10 cellular contexts compared by ENCODE assay signal in the genomic region with DNA sequence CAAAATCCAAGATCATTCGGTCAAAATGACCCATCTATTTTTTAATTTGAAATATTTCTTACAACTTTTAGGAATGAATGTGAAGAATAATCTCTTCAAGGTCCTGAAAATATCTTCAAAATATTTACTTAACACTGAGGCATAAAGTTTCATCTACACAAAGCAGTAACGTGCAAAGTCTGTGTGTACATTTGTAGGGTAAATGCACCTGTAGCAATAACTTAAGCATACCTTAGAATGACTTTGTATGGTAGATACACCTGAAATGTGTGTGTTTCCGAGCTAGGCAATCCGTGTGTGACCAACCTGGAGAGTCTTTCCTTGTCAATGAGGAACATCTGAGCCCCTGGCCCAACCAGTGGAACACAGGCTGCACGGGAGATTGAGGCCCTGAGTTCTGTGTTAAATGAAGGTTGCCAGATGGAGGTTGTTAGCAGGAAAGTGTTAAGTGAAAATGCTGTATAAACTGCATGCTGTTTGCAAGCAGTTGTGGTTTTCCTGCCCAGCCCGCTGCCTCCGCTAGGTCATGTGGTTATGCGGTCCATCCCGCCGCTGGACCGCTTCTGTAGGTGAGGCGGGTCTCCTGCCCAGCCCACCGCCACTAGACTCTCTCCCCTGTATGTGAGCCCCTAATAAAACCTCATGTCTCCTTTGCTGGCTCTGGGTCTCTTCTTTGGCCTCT. TPM values are rescaled to one million over a fixed set of nuclear protein-coding genes. Genes with fewer than 3 reads are reported as not detected.
DNase-seq lines count a peak whose midpoint lies in the region; ATAC-seq and TF ChIP-seq lines count a peak whose summit lies in the region.
"Had no signal": no experiment of that assay in that cellular context is flagged by ENCODE, and none has a peak within 500 bp of the region (broad histone marks: within the 10 kb centered on the region; RNA-seq: fewer than 3 reads in every experiment).

No MANE protein-coding gene starts in this region.

- H3K4me2 ChIP-seq in osteoblast (ENCODE audit: insufficient read depth, low read length), result no peak overlapping the region

- peak overlapping the region; percentile 15 for H3K4me3 Mint-ChIP-seq in activated T-helper 2 cell treated with anti-CD3 and anti-CD28 coated beads, Interferon-gamma antibody, Interleukin-2, Interleukin-4, amounts not matched to agents 10 μg/mL and 5 μg/mL and 100 μg/mL, durations not matched to agents 14 hours and 24 hours and 36 hours (ENCODE audit: low read depth)

- no peaks in the 10 kb centered on the region for H3K36me3 ChIP-seq in osteoblast (ENCODE audit: insufficient read depth, low read length)
- no peaks in the 10 kb centered on the region for H3K36me3 ChIP-seq in breast epithelium
- H3K36me3 ChIP-seq: heart right ventricle had no signal

- DNase-seq in KBM-7 (peak; percentile 60), osteoblast (ENCODE audit: insufficient read length, low spot score, missing footprints) (no peak), breast epithelium (ENCODE audit: low spot score in 2 of 2) (no peak), NCI-H510A (lab: John Stamatoyannopoulos, UW) (no peak), NCI-H1694 (lab: John Stamatoyannopoulos, UW) (no peak), NCI-H187 (lab: John Stamatoyannopoulos, UW) (no peak)
- DNase-seq in activated T-helper 2 cell treated with anti-CD3 and anti-CD28 coated beads, Interferon-gamma antibody, Interleukin-2, Interleukin-4, amounts not matched to agents 10 μg/mL and 5 μg/mL and 100 μg/mL, durations not matched to agents 14 hours and 24 hours and 36 hours (ENCODE audit: low spot score), result peak; percentile 40
- DNase-seq: heart right ventricle, NCI-H1417 treated with DMSO at 0.1 percent for 48 hours had no signal

- H3K4me1 ChIP-seq in osteoblast (ENCODE audit: insufficient read depth, low read length), result peaks cover 12% of the 10 kb centered on the region
- no peaks in the 10 kb centered on the region for H3K4me1 ChIP-seq in breast epithelium

- peak overlapping the region; percentile 23 for H2AFZ ChIP-seq in osteoblast (ENCODE audit: low read length)

- no peaks in the 10 kb centered on the region for H4K20me1 ChIP-seq in osteoblast (ENCODE audit: insufficient read depth, low read length)

- in situ Hi-C loops in KBM-7 (cut with MboI; ENCODE audit: low pct_unique_long_range_greater_than_20kb, low sequenced_read_pairs), result loop anchor here (25.0 kb wide), 1 partner anchor 106 kb away; no protein-coding TSS in a partner anchor

- no peaks in the 10 kb centered on the region for H3K9me3 ChIP-seq in osteoblast (ENCODE audit: low read depth, low read length)
- H3K9me3 ChIP-seq in breast epithelium, result no peaks in the 10 kb centered on the region
- H3K9me3 ChIP-seq: heart right ventricle had no signal

- no peaks in the 10 kb centered on the region for H3K27me3 ChIP-seq in osteoblast (ENCODE audit: insufficient read depth, low read length)
- H3K27me3 ChIP-seq in breast epithelium, result no peaks in the 10 kb centered on the region
- H3K27me3 ChIP-seq: heart right ventricle had no signal

- TF ChIP-seq POLR2A in breast epithelium (IDR thresholded peaks at IDR 0.05), result no peak

- H3K27ac ChIP-seq in osteoblast (ENCODE audit: low read depth, low read length) (no peak overlapping the region), breast epithelium (no peak overlapping the region)

- intact Hi-C loops in activated T-helper 2 cell treated with anti-CD3 and anti-CD28 coated beads, Interferon-gamma antibody, Interleukin-2, Interleukin-4, amounts not matched to agents 10 μg/mL and 5 μg/mL and 100 μg/mL, durations not matched to agents 14 hours and 24 hours and 36 hours (cut with micrococcal nuclease), result loop anchor here (2.0 to 10.0 kb wide), 4 partner anchors 17 to 439 kb away; a partner anchor contains a TSS
- intact Hi-C loops in breast epithelium (cut with DNase I; ENCODE audit: low total_unique reads), result no loop called here

- no peaks in the 10 kb centered on the region for H3K9me3 Mint-ChIP-seq in activated T-helper 2 cell treated with anti-CD3 and anti-CD28 coated beads, Interferon-gamma antibody, Interleukin-2, Interleukin-4, amounts not matched to agents 10 μg/mL and 5 μg/mL and 100 μg/mL, durations not matched to agents 14 hours and 24 hours and 36 hours

- no peak overlapping the region for H3K4me3 ChIP-seq in osteoblast (ENCODE audit: insufficient read depth, low read length)
- no peak overlapping the region for H3K4me3 ChIP-seq in breast epithelium

- ATAC-seq in GM18511 (IDR thresholded peaks at IDR 0.05; ENCODE audit: unreplicated experiment), result peak; percentile 55

- H3K27ac Mint-ChIP-seq in activated T-helper 2 cell treated with anti-CD3 and anti-CD28 coated beads, Interferon-gamma antibody, Interleukin-2, Interleukin-4, amounts not matched to agents 10 μg/mL and 5 μg/mL and 100 μg/mL, durations not matched to agents 14 hours and 24 hours and 36 hours, result peak overlapping the region; percentile 64

- no peaks in the 10 kb centered on the region for H3K27me3 Mint-ChIP-seq in activated T-helper 2 cell treated with anti-CD3 and anti-CD28 coated beads, Interferon-gamma antibody, Interleukin-2, Interleukin-4, amounts not matched to agents 10 μg/mL and 5 μg/mL and 100 μg/mL, durations not matched to agents 14 hours and 24 hours and 36 hours (ENCODE audit: low read depth)

- H3K36me3 Mint-ChIP-seq in activated T-helper 2 cell treated with anti-CD3 and anti-CD28 coated beads, Interferon-gamma antibody, Interleukin-2, Interleukin-4, amounts not matched to agents 10 μg/mL and 5 μg/mL and 100 μg/mL, durations not matched to agents 14 hours and 24 hours and 36 hours (ENCODE audit: low read depth), result no peaks in the 10 kb centered on the region

- TF ChIP-seq CTCF in osteoblast (IDR thresholded peaks at IDR 0.05; ENCODE audit: extremely low read depth, low read depth, low read length) (no peak), breast epithelium (IDR thresholded peaks at IDR 0.05) (no peak)

- H3K79me2 ChIP-seq in osteoblast (ENCODE audit: insufficient read depth, low read length), result no peaks in the 10 kb centered on the region

- peaks cover 39% of the 10 kb centered on the region for H3K4me1 Mint-ChIP-seq in activated T-helper 2 cell treated with anti-CD3 and anti-CD28 coated beads, Interferon-gamma antibody, Interleukin-2, Interleukin-4, amounts not matched to agents 10 μg/mL and 5 μg/mL and 100 μg/mL, durations not matched to agents 14 hours and 24 hours and 36 hours (ENCODE audit: low read depth)

RNA-seq across cellular contexts. Expression of a gene that starts 7.6 kb away (rescaled TPM):
- 41.5 and 43.5 TPM in 2 replicates for total RNA-seq in activated T-helper 2 cell treated with anti-CD3 and anti-CD28 coated beads, Interferon-gamma antibody, Interleukin-2, Interleukin-4, amounts not matched to agents 10 μg/mL and 5 μg/mL and 100 μg/mL, durations not matched to agents 14 hours and 24 hours and 36 hours
- total RNA-seq in osteoblast (25.0 and 27.4 TPM in 2 replicates), breast epithelium (10 to 100 TPM; 24.6 to 35.0 (median 28.5) TPM)

RNA-seq across cellular contexts. Expression of a gene that starts 49.9 kb away (rescaled TPM):
- not detected in 2 replicates for total RNA-seq in activated T-helper 2 cell treated with anti-CD3 and anti-CD28 coated beads, Interferon-gamma antibody, Interleukin-2, Interleukin-4, amounts not matched to agents 10 μg/mL and 5 μg/mL and 100 μg/mL, durations not matched to agents 14 hours and 24 hours and 36 hours
- total RNA-seq in osteoblast, result 2.7 and 4.3 TPM in 2 replicates
- total RNA-seq in breast epithelium, result 10 to 100 TPM; 10.1 to 16.1 (median 13.2) TPM

Comparison
In these comparisons a context has a peak if more than half of its experiments do, and no peak if none do; other contexts are left out.
1. DNase-seq: peak in KBM-7 (single experiment) and activated T-helper 2 cell treated with anti-CD3 and anti-CD28 coated beads, Interferon-gamma antibody, Interleukin-2, Interleukin-4, amounts not matched to agents 10 μg/mL and 5 μg/mL and 100 μg/mL, durations not matched to agents 14 hours and 24 hours and 36 hours (single experiment); none in osteoblast (single experiment), breast epithelium (0 of 2), NCI-H510A (single experiment), NCI-H1694 (single experiment) and NCI-H187 (0 of 2).